Comparison of ENCODE assay signal across 22 cellular contexts in the genomic region with DNA sequence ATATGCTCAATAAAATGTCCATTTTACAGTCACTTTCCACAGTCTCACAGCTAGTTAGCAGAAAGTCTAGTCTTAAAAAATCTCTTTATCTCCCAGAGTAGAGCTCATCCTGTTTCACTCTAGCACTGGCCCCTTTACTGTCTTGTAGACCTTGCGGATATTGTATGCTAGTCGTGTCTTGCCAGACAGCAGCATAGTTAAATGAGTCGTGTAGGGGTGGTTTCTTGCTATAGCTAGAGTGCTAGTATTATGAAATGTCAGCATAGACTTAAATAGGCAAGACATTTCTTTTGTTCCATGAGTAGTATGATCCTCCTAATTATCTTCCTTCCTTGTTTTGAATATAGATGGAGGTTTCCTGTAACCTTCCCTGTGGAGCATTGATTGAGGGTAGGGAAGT.
A peak's percentile ranks its signal among the peaks of the same experiment; 100 is the strongest.
DNase-seq lines count a peak whose midpoint lies in the region; ATAC-seq and TF ChIP-seq lines count a peak whose summit lies in the region.
"Had no signal": no experiment of that assay in that cellular context is flagged by ENCODE, and none has a peak within 500 bp of the region (broad histone marks: within the 10 kb centered on the region; RNA-seq: fewer than 3 reads in every experiment).

No MANE protein-coding gene starts in this region.

- no peak overlapping the region for H3K4me2 ChIP-seq in mammary epithelial cell (ENCODE audit: insufficient read depth, low read depth, low read length)
- no peak overlapping the region for H3K4me2 ChIP-seq in IMR-90 (ENCODE audit: low read depth, low read length)
- H3K4me2 ChIP-seq: BLaER1 treated with 17β-estradiol and CSF1 and Interleukin-3, amounts not matched to agents 10 nM and 100 nM had no signal

- H2BK20ac ChIP-seq in IMR-90 (ENCODE audit: low read depth, low read length): peak overlapping the region; percentile 86

- peak overlapping the region; percentile 82; the same call in 1 of the 2 replicates for H2AK5ac ChIP-seq in IMR-90 (ENCODE audit: low read depth, low read length)

- TF ChIP-seq CTCF in mammary epithelial cell (conservative IDR thresholded peaks at IDR 0.05 in 1 of 2, IDR thresholded peaks at IDR 0.05 in 1 of 2; ENCODE audit: extremely low read depth in 1 of 2, insufficient read depth in 1 of 2, low read depth in 1 of 2, low read length in 2 of 2) (no peak), MCF 10A (IDR thresholded peaks at IDR 0.05; ENCODE audit: unreplicated experiment) (no peak), IMR-90 (conservative IDR thresholded peaks at IDR 0.05; ENCODE audit: low read depth, low read length) (no peak)

- in situ Hi-C loops in mammary epithelial cell (cut with MboI; ENCODE audit: low sequenced_read_pairs in 2 of 2) (no loop called here), IMR-90 (cut with MboI; ENCODE audit: low sequenced_read_pairs) (no loop called here)

- no peaks in the 10 kb centered on the region for H3K9me3 Mint-ChIP-seq in MCF 10A (ENCODE audit: unreplicated experiment)

- H3K9me3 ChIP-seq in mammary epithelial cell (replicated peaks; ENCODE audit: insufficient read depth, low read length): peaks cover 5% of the 10 kb centered on the region
- H3K9me3 ChIP-seq in IMR-90 (ENCODE audit: control insufficient read depth, insufficient read depth, low read length): peaks cover 2% of the 10 kb centered on the region; the same call in 1 of the 2 replicates
- H3K9me3 ChIP-seq in SJSA1 (replicated peaks): peaks cover 7% of the 10 kb centered on the region
- H3K9me3 ChIP-seq: BE2C had no signal

- H3K27me3 ChIP-seq in mammary epithelial cell (ENCODE audit: insufficient read depth, low read length) (no peaks in the 10 kb centered on the region), IMR-90 (ENCODE audit: control insufficient read depth, insufficient read depth, low read length) (no peaks in the 10 kb centered on the region), SJSA1 (replicated peaks) (no peaks in the 10 kb centered on the region)
- H3K27me3 ChIP-seq: BE2C; BLaER1 treated with 17β-estradiol and CSF1 and Interleukin-3, amounts not matched to agents 10 nM and 100 nM had no signal

- H3K27me3 Mint-ChIP-seq in MCF 10A (ENCODE audit: insufficient read depth, unreplicated experiment): no peaks in the 10 kb centered on the region

- intact Hi-C loops in mammary epithelial cell (cut with micrococcal nuclease) (no loop called here), MCF 10A (cut with micrococcal nuclease) (no loop called here), IMR-90 (cut with micrococcal nuclease) (loop anchor here (10.0 kb wide), 1 partner anchor 268 kb away; no protein-coding TSS in a partner anchor)

- H2AFZ ChIP-seq in mammary epithelial cell (ENCODE audit: low read depth, low read length): no peak overlapping the region
- H2AFZ ChIP-seq in IMR-90 (replicated peaks; ENCODE audit: low read length, poor library complexity): no peak overlapping the region
- H2AFZ ChIP-seq: GM23248 had no signal

- H4K20me1 ChIP-seq in mammary epithelial cell (ENCODE audit: insufficient read depth, low read length) (no peaks in the 10 kb centered on the region), IMR-90 (ENCODE audit: insufficient read depth, low read length) (no peaks in the 10 kb centered on the region)
- H4K20me1 ChIP-seq: BLaER1 treated with 17β-estradiol and CSF1 and Interleukin-3, amounts not matched to agents 10 nM and 100 nM had no signal

- ATAC-seq in IMR-90 (ENCODE audit: low read depth): no peak
- no peak for ATAC-seq in HG02973 (IDR thresholded peaks at IDR 0.05; ENCODE audit: unreplicated experiment)
- ATAC-seq: HCT116 had no signal

- TF ChIP-seq RAD21 in IMR-90 (IDR thresholded peaks at IDR 0.05; ENCODE audit: low read length): no peak

- DNase-seq in mammary epithelial cell (peak; percentile 12), MCF 10A (ENCODE audit: unreplicated experiment) (no peak), IMR-90 (peak; percentile 31), SJSA1 (ENCODE audit: low read depth in 1 of 2, low spot score in 2 of 2) (no peak), epithelial cell of prostate (ENCODE audit: low read depth, low spot score) (no peak), T-helper 2 cell (no peak), mucosa of gallbladder (ENCODE audit: low spot score) (no peak)
- DNase-seq: ACHN; AML-193; BE2C; Calu3; CD4-positive, alpha-beta memory T cell; COR-L47; DMS53; DMS79 treated with DMSO at 0.1 percent for 48 hours; GF-D8; GM23248; H7 had no signal

- H3K4me3 ChIP-seq in mammary epithelial cell (replicated peaks in 1 of 3; ENCODE audit: insufficient read depth in 1 of 3, low read depth in 2 of 3, low read length in 3 of 3) (no peak overlapping the region), IMR-90 (ENCODE audit: insufficient read depth, low read depth, low read length) (no peak overlapping the region), SJSA1 (no peak overlapping the region)
- H3K4me3 ChIP-seq: BLaER1 treated with 17β-estradiol and CSF1 and Interleukin-3, amounts not matched to agents 10 nM and 100 nM; GM23248 had no signal

- CTCF ChIA-PET in mammary epithelial cell (lab: Charles Lee; ENCODE audit: low non-redundant PET) (no interaction called here), MCF 10A (lab: Yijun Ruan, JAX) (no interaction called here), IMR-90 (lab: Yijun Ruan, JAX) (interaction anchor here (0.5 to 0.9 kb wide), 2 partner anchors 21 to 82 kb away, joined by 3 to 4 read pairs; no protein-coding TSS in a partner anchor)

- H3K56ac ChIP-seq in IMR-90 (ENCODE audit: extremely low read depth, insufficient read depth, low read length): no peak overlapping the region

- peak overlapping the region; percentile 36 to 74; a peak in 3 of 4 replicates for H4K8ac ChIP-seq in IMR-90 (ENCODE audit: low read depth in 2 of 2, low read length in 2 of 2)

- peak overlapping the region; percentile 80 for H3K14ac ChIP-seq in IMR-90 (replicated peaks; ENCODE audit: low read depth, low read length)

- H2BK15ac ChIP-seq in IMR-90 (ENCODE audit: low read depth, low read length): peak overlapping the region; percentile 74; the same call in 2 of the 3 replicates

- peak overlapping the region; percentile 91 for H4K91ac ChIP-seq in IMR-90 (ENCODE audit: insufficient read depth, low read depth, low read length)

- H3K27ac Mint-ChIP-seq in MCF 10A (ENCODE audit: low read depth, unreplicated experiment): no peak overlapping the region
- H3K27ac Mint-ChIP-seq: CD4-positive, alpha-beta memory T cell had no signal

- H4K5ac ChIP-seq in IMR-90 (ENCODE audit: low read depth, low read length): peak overlapping the region; percentile 90; the same call in 1 of the 2 replicates

- BruUV-seq in mammary epithelial cell (replicated peaks; lab: Mats Ljungman, UMichigan): no TSS peak
- no TSS peak for BruUV-seq in MCF 10A (replicated peaks; lab: Mats Ljungman, UMichigan)
- no TSS peak for BruUV-seq in IMR-90 (replicated peaks; lab: Mats Ljungman, UMichigan)

- WGBS in mammary epithelial cell (ENCODE audit: low coverage, missing lambda C conversion rate): 67% methylated on average over 3 of the region's 3 CpGs
- no CpG with 5 or more reads among the region's 3 CpGs for WGBS in IMR-90 (ENCODE audit: extremely low coverage in 2 of 2, insufficient read length in 1 of 2), 2 experiments

- H3K4me3 Mint-ChIP-seq in MCF 10A (ENCODE audit: unreplicated experiment): no peak overlapping the region
- H3K4me3 Mint-ChIP-seq: CD4-positive, alpha-beta memory T cell had no signal

- H3K9ac ChIP-seq in mammary epithelial cell (ENCODE audit: insufficient read depth, low read length) (no peak overlapping the region), IMR-90 (ENCODE audit: low read depth, low read length) (no peak overlapping the region)
- H3K9ac ChIP-seq: BLaER1 treated with 17β-estradiol and CSF1 and Interleukin-3, amounts not matched to agents 10 nM and 100 nM; GM23248 had no signal

- H3K4me1 Mint-ChIP-seq in MCF 10A (ENCODE audit: insufficient read depth, unreplicated experiment): peaks cover 10% of the 10 kb centered on the region
- H3K4me1 Mint-ChIP-seq: CD4-positive, alpha-beta memory T cell had no signal

- dilution Hi-C loops in mammary epithelial cell (cut with HindIII; ENCODE audit: low sequenced_read_pairs) (no loop called here), IMR-90 (cut with HindIII; ENCODE audit: low sequenced_read_pairs, unreplicated experiment) (no loop called here)

- H3K18ac ChIP-seq in IMR-90 (ENCODE audit: low read depth, low read length): peak overlapping the region; percentile 87; the same call in 1 of the 2 replicates

- peaks cover 13% of the 10 kb centered on the region for H3K9me1 ChIP-seq in IMR-90 (ENCODE audit: insufficient read depth, low read length)

- H3K36me3 ChIP-seq in mammary epithelial cell (ENCODE audit: insufficient read depth, low read length) (no peaks in the 10 kb centered on the region), IMR-90 (ENCODE audit: control insufficient read depth, insufficient read depth, low read length) (no peaks in the 10 kb centered on the region), SJSA1 (no peaks in the 10 kb centered on the region)
- H3K36me3 ChIP-seq: BE2C; BLaER1 treated with 17β-estradiol and CSF1 and Interleukin-3, amounts not matched to agents 10 nM and 100 nM had no signal

- no peaks in the 10 kb centered on the region for H3K79me1 ChIP-seq in IMR-90 (ENCODE audit: low read depth in 1 of 2, low read length in 2 of 2)

- H3K79me2 ChIP-seq in mammary epithelial cell (ENCODE audit: insufficient read depth, low read length): no peaks in the 10 kb centered on the region

- peaks cover 50% of the 10 kb centered on the region for H3K4me1 ChIP-seq in mammary epithelial cell (ENCODE audit: insufficient read depth, low read length)
- peaks cover 25% of the 10 kb centered on the region for H3K4me1 ChIP-seq in IMR-90 (ENCODE audit: control insufficient read depth, insufficient read depth, low read length)
- peaks cover 75% of the 10 kb centered on the region for H3K4me1 ChIP-seq in SJSA1 (replicated peaks)
- H3K4me1 ChIP-seq: BE2C had no signal

- no peak for TF ChIP-seq POLR2A in IMR-90 (IDR thresholded peaks at IDR 0.05; ENCODE audit: low read depth, low read length)

- POLR2A ChIA-PET in MCF 10A (lab: Yijun Ruan, JAX) (no interaction called here), IMR-90 (lab: Charles Lee; ENCODE audit: unreplicated experiment) (no interaction called here)

- peak overlapping the region; percentile 72; the same call in 1 of the 2 replicates for H3K4ac ChIP-seq in IMR-90 (ENCODE audit: low read depth, low read length)

- no peak overlapping the region for H3K23ac ChIP-seq in IMR-90 (ENCODE audit: low read depth, low read length)

- H3K27ac ChIP-seq in mammary epithelial cell (ENCODE audit: insufficient read depth, low read depth, low read length) (no peak overlapping the region), IMR-90 (ENCODE audit: insufficient read depth, low read length) (no peak overlapping the region), SJSA1 (peak overlapping the region; percentile 95), epithelial cell of prostate (peak overlapping the region; percentile 92)
- H3K27ac ChIP-seq: 22Rv1; BLaER1 treated with 17β-estradiol and CSF1 and Interleukin-3, amounts not matched to agents 10 nM and 100 nM; GM23248 had no signal

- peak overlapping the region; percentile 94 for H2BK120ac ChIP-seq in IMR-90 (ENCODE audit: low read depth, low read length)

- peak overlapping the region; percentile 96 for H2BK5ac ChIP-seq in IMR-90 (ENCODE audit: low read depth, low read length, poor library complexity, severe bottlenecking)

- no peaks in the 10 kb centered on the region for H3K36me3 Mint-ChIP-seq in MCF 10A (ENCODE audit: insufficient read depth, unreplicated experiment)
- H3K36me3 Mint-ChIP-seq: CD4-positive, alpha-beta memory T cell had no signal

- no peak overlapping the region for H2AK9ac ChIP-seq in IMR-90 (replicated peaks; ENCODE audit: low read depth, low read length, poor library complexity)

Comparison
In these comparisons a context has a peak if more than half of its experiments do, and no peak if none do; other contexts are left out.
1. DNase-seq: peak in mammary epithelial cell (single experiment) and IMR-90 (single experiment); none in MCF 10A (single experiment), SJSA1 (0 of 2), epithelial cell of prostate (single experiment), T-helper 2 cell (0 of 5) and mucosa of gallbladder (single experiment).
2. H3K27ac ChIP-seq: peak in SJSA1 (single experiment) and epithelial cell of prostate (single experiment); none in mammary epithelial cell (single experiment) and IMR-90 (single experiment).